12 cellular contexts compared by ENCODE assay signal in the genomic region with DNA sequence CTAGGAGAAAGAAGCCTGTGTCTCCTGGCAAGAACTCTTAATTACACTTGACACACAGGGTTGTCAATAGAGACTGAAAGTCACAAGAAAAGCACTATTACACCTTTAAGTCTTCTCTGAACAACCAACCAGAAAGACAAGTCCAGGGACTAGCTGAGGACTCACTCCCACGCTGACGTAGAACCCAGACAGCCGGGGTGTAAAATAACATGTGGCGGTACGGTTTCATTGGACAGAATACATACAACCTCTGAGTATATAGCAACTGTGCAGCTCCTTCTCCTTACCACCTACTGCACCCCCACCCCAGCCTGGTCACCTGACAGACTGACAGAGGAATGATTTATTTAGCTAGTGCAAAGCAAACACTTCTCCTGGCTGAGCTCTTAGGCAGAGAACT.
A peak's percentile ranks its signal among the peaks of the same experiment; 100 is the strongest.
DNase-seq lines count a peak whose midpoint lies in the region; ATAC-seq and TF ChIP-seq lines count a peak whose summit lies in the region.
"Had no signal": no experiment of that assay in that cellular context is flagged by ENCODE, and none has a peak within 500 bp of the region (broad histone marks: within the 10 kb centered on the region; RNA-seq: fewer than 3 reads in every experiment).

No MANE protein-coding gene starts in this region.

- DNase-seq in Calu3: peak; percentile 78
- peak; percentile 3 for DNase-seq in NCI-H146 treated with DMSO at 0.1 percent for 48 hours (lab: John Stamatoyannopoulos, UW; ENCODE audit: unreplicated experiment)
- peak; percentile 26 to 53 for DNase-seq in breast epithelium (ENCODE audit: low spot score in 2 of 2)
- peak; percentile 50 to 75 (median 60) for DNase-seq in mucosa of descending colon
- no peak for DNase-seq in activated CD4-positive, alpha-beta T cell treated with anti-CD3 and anti-CD28 coated beads for 4 hours
- DNase-seq in GOT3 (lab: John Stamatoyannopoulos, UW): no peak
- no peak for DNase-seq in T-cell
- DNase-seq: AML-193, MV-4-11, T-helper 17 cell had no signal

- no TSS peak for BruUV-seq in Calu3 (replicated peaks; lab: Mats Ljungman, UMichigan)

- H3K4me3 ChIP-seq in breast epithelium: no peak overlapping the region
- no peak overlapping the region for H3K4me3 ChIP-seq in mucosa of descending colon

- H3K27ac Mint-ChIP-seq in Calu3 (ENCODE audit: unreplicated experiment) (peak overlapping the region; percentile 83), T-cell (no peak overlapping the region)
- H3K27ac Mint-ChIP-seq: activated naive CD4-positive, alpha-beta T cell treated with anti-CD3 and anti-CD28 coated beads, Interleukin-2, amount 50 U/mL, for 24 hours; T-helper 17 cell had no signal

- CTCF ChIA-PET in Calu3 (lab: Charles Lee): interaction anchor here (0.9 to 1.2 kb wide), 3 partner anchors 36 to 378 kb away, joined by 5 read pairs; a partner anchor contains a TSS
- CTCF ChIA-PET in T-cell (lab: Charles Lee): no interaction called here

- ATAC-seq in mucosa of descending colon (peak; percentile 96), HG02981 (IDR thresholded peaks at IDR 0.05; ENCODE audit: unreplicated experiment) (no peak), T-cell (replicated peaks in 1 of 4) (no peak)
- ATAC-seq: T-helper 17 cell had no signal

- H3K27ac ChIP-seq in breast epithelium: peak overlapping the region in 1 of 2 donors; percentile 23

- no peaks in the 10 kb centered on the region for H3K36me3 Mint-ChIP-seq in Calu3 (ENCODE audit: insufficient read depth, unreplicated experiment)
- H3K36me3 Mint-ChIP-seq in T-cell: no peaks in the 10 kb centered on the region
- H3K36me3 Mint-ChIP-seq: activated naive CD4-positive, alpha-beta T cell treated with anti-CD3 and anti-CD28 coated beads, Interleukin-2, amount 50 U/mL, for 24 hours had no signal

- H3K4me3 Mint-ChIP-seq in Calu3 (ENCODE audit: low read depth, unreplicated experiment) (peak overlapping the region; percentile 43), T-cell (no peak overlapping the region)
- H3K4me3 Mint-ChIP-seq: activated naive CD4-positive, alpha-beta T cell treated with anti-CD3 and anti-CD28 coated beads, Interleukin-2, amount 50 U/mL, for 24 hours; T-helper 17 cell had no signal

- no peaks in the 10 kb centered on the region for H3K27me3 ChIP-seq in breast epithelium

- peaks cover 0 to 6% of the 10 kb centered on the region in 2 donors for H3K9me3 ChIP-seq in breast epithelium
- peaks cover 5% of the 10 kb centered on the region for H3K9me3 ChIP-seq in mucosa of descending colon

- intact Hi-C loops in Calu3 (cut with micrococcal nuclease; ENCODE audit: unreplicated experiment) (loop anchor here (10.0 kb wide), 1 partner anchor 102 kb away; a partner anchor contains a TSS), breast epithelium (cut with DNase I; ENCODE audit: low total_unique reads) (no loop called here), mucosa of descending colon (cut with DNase I, micrococcal nuclease) (no loop called here)

- H3K27me3 Mint-ChIP-seq in Calu3 (ENCODE audit: unreplicated experiment): no peaks in the 10 kb centered on the region
- no peaks in the 10 kb centered on the region for H3K27me3 Mint-ChIP-seq in T-cell
- H3K27me3 Mint-ChIP-seq: activated naive CD4-positive, alpha-beta T cell treated with anti-CD3 and anti-CD28 coated beads, Interleukin-2, amount 50 U/mL, for 24 hours; T-helper 17 cell had no signal

- H3K4me1 ChIP-seq in breast epithelium: no peaks in the 10 kb centered on the region
- H3K4me1 ChIP-seq in mucosa of descending colon (ENCODE audit: low read depth): no peaks in the 10 kb centered on the region

- peaks cover 6% of the 10 kb centered on the region for H3K9me3 Mint-ChIP-seq in Calu3 (ENCODE audit: low read depth, unreplicated experiment)
- peaks cover 5 to 24% (median 8%) of the 10 kb centered on the region in 3 donors for H3K9me3 Mint-ChIP-seq in T-cell

- TF ChIP-seq CTCF in Calu3 (IDR thresholded peaks at IDR 0.05; ENCODE audit: unreplicated experiment) (no peak), breast epithelium (IDR thresholded peaks at IDR 0.05) (no peak), mucosa of descending colon (IDR thresholded peaks at IDR 0.05) (no peak)

- no peaks in the 10 kb centered on the region for H3K36me3 ChIP-seq in breast epithelium
- H3K36me3 ChIP-seq in mucosa of descending colon (ENCODE audit: low read depth): no peaks in the 10 kb centered on the region

- no peak for TF ChIP-seq POLR2A in breast epithelium (IDR thresholded peaks at IDR 0.05)

- peaks cover 45% of the 10 kb centered on the region for H3K4me1 Mint-ChIP-seq in Calu3 (ENCODE audit: low read depth, unreplicated experiment)
- H3K4me1 Mint-ChIP-seq in T-cell: no peaks in the 10 kb centered on the region
- H3K4me1 Mint-ChIP-seq: activated naive CD4-positive, alpha-beta T cell treated with anti-CD3 and anti-CD28 coated beads, Interleukin-2, amount 50 U/mL, for 24 hours; T-helper 17 cell had no signal

- POLR2A ChIA-PET in T-cell (lab: Charles Lee): no interaction called here

Comparison
In these comparisons a context has a peak if more than half of its experiments do, and no peak if none do; other contexts are left out.
1. DNase-seq: peak in Calu3 (single experiment), NCI-H146 treated with DMSO at 0.1 percent for 48 hours (single experiment), breast epithelium (2 of 2) and mucosa of descending colon (3 of 3); none in activated CD4-positive, alpha-beta T cell treated with anti-CD3 and anti-CD28 coated beads for 4 hours (0 of 2), GOT3 (single experiment) and T-cell (0 of 34).